ENCODE assay signal across 8 cellular contexts in the genomic region with DNA sequence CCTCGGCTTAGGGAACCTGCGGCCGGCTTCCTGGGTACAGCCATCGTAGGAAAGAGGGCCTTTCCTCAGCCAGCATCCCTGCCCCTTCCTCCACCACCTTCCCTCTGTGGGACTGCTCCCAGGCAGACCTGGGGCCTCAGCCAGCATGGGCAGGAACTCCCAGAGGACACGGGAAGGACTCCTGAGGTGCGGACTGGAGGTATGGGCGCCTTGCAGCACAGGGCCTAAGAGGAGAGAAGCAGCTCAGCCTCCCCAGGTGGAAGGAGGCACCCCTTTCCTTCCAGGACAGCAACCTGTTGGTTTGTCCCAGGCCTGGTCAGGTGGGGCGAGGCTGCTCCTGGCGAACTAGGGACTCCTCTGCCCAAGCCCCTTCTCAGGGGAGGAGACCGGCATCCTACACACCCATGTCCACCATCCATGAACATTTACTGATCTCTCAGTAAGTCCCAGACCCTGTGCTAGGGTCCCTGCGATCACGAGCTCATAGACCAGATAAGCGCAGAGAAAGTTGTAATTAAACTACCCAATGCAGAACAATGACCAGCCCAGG.
A peak's percentile ranks its signal among the peaks of the same experiment; 100 is the strongest.
DNase-seq lines count a peak whose midpoint lies in the region; ATAC-seq and TF ChIP-seq lines count a peak whose summit lies in the region.

No MANE protein-coding gene starts in this region.

- peaks cover 0 to 2% of the 10 kb centered on the region in 2 donors for H3K4me1 ChIP-seq in naive thymus-derived CD4-positive, alpha-beta T cell (ENCODE audit: control insufficient read depth in 2 of 2, insufficient read depth in 2 of 2, low read length in 2 of 2)

- H3K4me3 ChIP-seq in coronary artery = no peak overlapping the region
- no peak overlapping the region for H3K4me3 ChIP-seq in naive thymus-derived CD4-positive, alpha-beta T cell (ENCODE audit: low read length)

- POLR2A ChIA-PET in naive thymus-derived CD4-positive, alpha-beta T cell (lab: Charles Lee) = no interaction called here

- CTCF ChIA-PET in naive thymus-derived CD4-positive, alpha-beta T cell (lab: Charles Lee) = no interaction called here

- peak overlapping the region in 7 of 10 donors; percentile 31 to 84 (median 55) for H3K4me3 Mint-ChIP-seq in naive thymus-derived CD4-positive, alpha-beta T cell
- H3K4me3 Mint-ChIP-seq in type B pancreatic cell = no peak overlapping the region
- peak overlapping the region in 1 of 2 donors; percentile 50 for H3K4me3 Mint-ChIP-seq in effector memory CD8-positive, alpha-beta T cell

- H3K27ac Mint-ChIP-seq in naive thymus-derived CD4-positive, alpha-beta T cell = no peak overlapping the region
- no peak overlapping the region for H3K27ac Mint-ChIP-seq in type B pancreatic cell
- H3K27ac Mint-ChIP-seq in effector memory CD8-positive, alpha-beta T cell = peak overlapping the region in 1 of 2 donors; percentile 38

- H3K36me3 ChIP-seq in naive thymus-derived CD4-positive, alpha-beta T cell (ENCODE audit: control insufficient read depth in 2 of 3, insufficient read depth in 3 of 3, low read length in 3 of 3) = no peaks in the 10 kb centered on the region

- no peaks in the 10 kb centered on the region for H3K9me3 Mint-ChIP-seq in naive thymus-derived CD4-positive, alpha-beta T cell
- no peaks in the 10 kb centered on the region for H3K9me3 Mint-ChIP-seq in type B pancreatic cell
- no peaks in the 10 kb centered on the region for H3K9me3 Mint-ChIP-seq in effector memory CD8-positive, alpha-beta T cell

- peaks cover 0 to 10% (median 7%) of the 10 kb centered on the region in 5 donors for H3K27me3 Mint-ChIP-seq in naive thymus-derived CD4-positive, alpha-beta T cell
- H3K27me3 Mint-ChIP-seq in type B pancreatic cell = no peaks in the 10 kb centered on the region
- H3K27me3 Mint-ChIP-seq in effector memory CD8-positive, alpha-beta T cell = no peaks in the 10 kb centered on the region

- intact Hi-C loops in naive thymus-derived CD4-positive, alpha-beta T cell (cut with micrococcal nuclease) = no loop called here

- peak overlapping the region in 1 of 2 donors; percentile 35 for H3K27ac ChIP-seq in coronary artery
- H3K27ac ChIP-seq in naive thymus-derived CD4-positive, alpha-beta T cell (ENCODE audit: low read depth, low read length) = no peak overlapping the region

- H3K27me3 ChIP-seq in naive thymus-derived CD4-positive, alpha-beta T cell (ENCODE audit: control insufficient read depth in 2 of 2, insufficient read depth in 2 of 2, low read length in 2 of 2) = no peaks in the 10 kb centered on the region

- no peak for TF ChIP-seq CTCF in coronary artery (IDR thresholded peaks at IDR 0.05)
- no peak for TF ChIP-seq CTCF in type B pancreatic cell (conservative IDR thresholded peaks at IDR 0.05)

- no peaks in the 10 kb centered on the region for H3K36me3 Mint-ChIP-seq in naive thymus-derived CD4-positive, alpha-beta T cell
- H3K36me3 Mint-ChIP-seq in type B pancreatic cell = no peaks in the 10 kb centered on the region
- no peaks in the 10 kb centered on the region for H3K36me3 Mint-ChIP-seq in effector memory CD8-positive, alpha-beta T cell (ENCODE audit: insufficient read depth)

- no peaks in the 10 kb centered on the region for H3K9me3 ChIP-seq in naive thymus-derived CD4-positive, alpha-beta T cell (ENCODE audit: control insufficient read depth in 2 of 3, low read length in 3 of 3)

- peaks cover 14 to 38% (median 17%) of the 10 kb centered on the region in 7 donors for H3K4me1 Mint-ChIP-seq in naive thymus-derived CD4-positive, alpha-beta T cell
- H3K4me1 Mint-ChIP-seq in type B pancreatic cell (ENCODE audit: unreplicated experiment) = peaks cover 33% of the 10 kb centered on the region
- H3K4me1 Mint-ChIP-seq in effector memory CD8-positive, alpha-beta T cell (ENCODE audit: low read depth in 2 of 2) = peaks cover 21 to 34% of the 10 kb centered on the region in 2 donors

- DNase-seq in activated CD8-positive, alpha-beta memory T cell treated with anti-CD3 and anti-CD28 coated beads, Interleukin-2, amount 50 U/mL, for 48 hours = peak; percentile 53
- no peak for DNase-seq in activated CD8-positive, alpha-beta memory T cell treated with anti-CD3 and anti-CD28 coated beads, Interleukin-2, amount 50 U/mL, for 4 hours
- DNase-seq in coronary artery (ENCODE audit: low spot score) (peak; percentile 68), type B pancreatic cell (ENCODE audit: extremely low spot score, unreplicated experiment) (peak; percentile 67), AML-193 (lab: John Stamatoyannopoulos, UW) (no peak), NCI-H1048 (lab: John Stamatoyannopoulos, UW) (no peak)
- DNase-seq in naive thymus-derived CD4-positive, alpha-beta T cell = peak in 1 of 9 donors; percentile 20
- no peak for DNase-seq in effector memory CD8-positive, alpha-beta T cell

- ATAC-seq in naive thymus-derived CD4-positive, alpha-beta T cell = no peak
- no peak for ATAC-seq in effector memory CD8-positive, alpha-beta T cell (replicated peaks)

Comparison
In these comparisons a context has a peak if more than half of its experiments do, and no peak if none do; other contexts are left out.
1. DNase-seq: peak in activated CD8-positive, alpha-beta memory T cell treated with anti-CD3 and anti-CD28 coated beads, Interleukin-2, amount 50 U/mL, for 48 hours (single experiment), coronary artery (single experiment) and type B pancreatic cell (single experiment); none in activated CD8-positive, alpha-beta memory T cell treated with anti-CD3 and anti-CD28 coated beads, Interleukin-2, amount 50 U/mL, for 4 hours (single experiment), AML-193 (0 of 2), effector memory CD8-positive, alpha-beta T cell (0 of 3) and NCI-H1048 (single experiment).